Comparison of ENCODE assay signal across 14 cellular contexts in the genomic region with DNA sequence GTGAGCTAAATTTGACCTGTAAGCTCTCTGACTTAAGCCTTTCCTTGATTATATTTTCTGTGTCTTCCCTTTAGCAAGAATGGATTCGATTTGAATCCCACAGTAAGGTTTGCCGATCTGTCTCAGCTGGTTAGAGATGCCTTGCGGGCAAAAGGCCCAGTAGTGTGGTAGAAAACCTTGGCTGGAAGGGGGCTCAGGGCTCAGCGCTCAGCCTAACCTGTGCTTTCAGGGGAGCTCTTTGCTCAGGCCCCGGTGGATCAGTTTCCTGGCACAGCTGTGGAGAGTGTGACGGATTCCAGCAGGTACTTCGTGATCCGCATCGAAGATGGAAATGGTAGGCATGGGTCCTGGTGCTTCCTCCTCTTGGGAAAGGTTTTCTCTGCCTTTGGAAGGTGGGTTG.
"Had no signal": no experiment of that assay in that cellular context is flagged by ENCODE, and none has a peak within 500 bp of the region (broad histone marks: within the 10 kb centered on the region; RNA-seq: fewer than 3 reads in every experiment).

No MANE protein-coding gene starts in this region.

- H3K4me3 Mint-ChIP-seq: activated B cell treated with CpG ODN at 0.5 μM for 24 hours, immature natural killer cell had no signal

- H3K27ac Mint-ChIP-seq: activated B cell treated with CpG ODN at 0.5 μM for 24 hours had no signal

- H3K27ac ChIP-seq: esophagus squamous epithelium, right lobe of liver had no signal

- H3K4me3 ChIP-seq: esophagus squamous epithelium, right lobe of liver had no signal

- H3K9me3 ChIP-seq: esophagus squamous epithelium, right lobe of liver, SK-N-SH had no signal

- H3K9me3 Mint-ChIP-seq: activated B cell treated with CpG ODN at 0.5 μM for 24 hours, immature natural killer cell had no signal

- H3K4me1 ChIP-seq: right lobe of liver had no signal

- H3K27me3 Mint-ChIP-seq: activated B cell treated with CpG ODN at 0.5 μM for 24 hours had no signal

- DNase-seq: activated B cell treated with CpG ODN at 0.5 μM for 24 hours; activated CD4-positive, alpha-beta T cell treated with anti-CD3 and anti-CD28 coated beads for 48 hours; cortex of kidney; effector CD4-positive, alpha-beta T cell; esophagus squamous epithelium; immature natural killer cell; kidney glomerular epithelial cell; left ventricle myocardium superior; right lobe of liver; SHP77; SK-N-SH; small intestine; stimulated activated CD4-positive, alpha-beta T cell treated with anti-CD3 and anti-CD28 coated beads, Interleukin-15, amount 100 ng/mL, for 24 hours; stimulated activated CD4-positive, alpha-beta T cell treated with anti-CD3 and anti-CD28 coated beads, Interleukin-2, amount 100 ng/mL, for 48 hours had no signal

- H3K27me3 ChIP-seq: esophagus squamous epithelium, right lobe of liver had no signal

- ATAC-seq: left ventricle myocardium superior, right lobe of liver had no signal
